1 cellular context compared by ENCODE assay signal in the genomic region with DNA sequence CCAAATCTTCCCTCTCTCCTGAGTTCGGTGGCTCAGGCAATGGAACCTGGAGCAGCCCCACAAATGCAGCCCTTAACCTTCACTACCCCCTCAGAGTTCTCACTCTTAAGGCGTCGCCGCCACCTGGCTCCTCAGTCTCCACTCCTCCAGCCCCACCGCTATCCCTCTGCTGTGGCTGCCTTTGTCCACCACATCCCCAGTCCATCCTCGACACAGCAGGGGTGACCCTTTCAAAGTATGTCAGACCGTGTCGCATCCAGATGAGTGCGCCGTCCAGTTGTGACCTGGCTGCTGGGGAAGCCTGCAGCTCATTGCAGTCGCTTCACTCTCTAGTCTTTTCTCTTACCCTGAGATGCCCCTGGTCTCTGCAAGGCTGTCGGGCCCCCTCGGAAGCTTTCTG.
TF ChIP-seq lines count a peak whose summit lies in the region.

No MANE protein-coding gene starts in this region.

TF ChIP-seq in GM12878, 131 proteins besides CTCF, POLR2A, EP300 and RAD21:
- TF ChIP-seq FOXM1 (IDR thresholded peaks at IDR 0.05; ENCODE audit: low read depth, low read length) (no peak), CBFB (IDR thresholded peaks at IDR 0.05; ENCODE audit: low read depth) (no peak)
- TF ChIP-seq, protein P1, sequence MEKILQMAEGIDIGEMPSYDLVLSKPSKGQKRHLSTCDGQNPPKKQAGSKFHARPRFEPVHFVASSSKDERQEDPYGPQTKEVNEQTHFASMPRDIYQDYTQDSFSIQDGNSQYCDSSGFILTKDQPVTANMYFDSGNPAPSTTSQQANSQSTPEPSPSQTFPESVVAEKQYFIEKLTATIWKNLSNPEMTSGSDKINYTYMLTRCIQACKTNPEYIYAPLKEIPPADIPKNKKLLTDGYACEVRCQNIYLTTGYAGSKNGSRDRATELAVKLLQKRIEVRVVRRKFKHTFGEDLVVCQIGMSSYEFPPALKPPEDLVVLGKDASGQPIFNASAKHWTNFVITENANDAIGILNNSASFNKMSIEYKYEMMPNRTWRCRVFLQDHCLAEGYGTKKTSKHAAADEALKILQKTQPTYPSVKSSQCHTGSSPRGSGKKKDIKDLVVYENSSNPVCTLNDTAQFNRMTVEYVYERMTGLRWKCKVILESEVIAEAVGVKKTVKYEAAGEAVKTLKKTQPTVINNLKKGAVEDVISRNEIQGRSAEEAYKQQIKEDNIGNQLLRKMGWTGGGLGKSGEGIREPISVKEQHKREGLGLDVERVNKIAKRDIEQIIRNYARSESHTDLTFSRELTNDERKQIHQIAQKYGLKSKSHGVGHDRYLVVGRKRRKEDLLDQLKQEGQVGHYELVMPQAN (conservative IDR thresholded peaks at IDR 0.05), result no peak
